25 cellular contexts compared by ENCODE assay signal in genomic region chr9:136946228-136946892, GRCh38. TPM values are rescaled to one million over a fixed set of nuclear protein-coding genes. Genes with fewer than 3 reads are reported as not detected.
DNase-seq lines count a peak whose midpoint lies in the region; ATAC-seq and TF ChIP-seq lines count a peak whose summit lies in the region.
"Had no signal": no experiment of that assay in that cellular context is flagged by ENCODE, and none has a peak within 500 bp of the region (broad histone marks: within the 10 kb centered on the region; RNA-seq: fewer than 3 reads in every experiment).

No MANE protein-coding gene starts in this region.

- no peak overlapping the region for H3K18ac ChIP-seq in IMR-90 (ENCODE audit: low read depth, low read length)

- intact Hi-C loops in IMR-90 (cut with micrococcal nuclease) (no loop called here), sigmoid colon (cut with DNase I) (loop anchor here (5.0 kb wide), 1 partner anchor 464 kb away; the partner anchor contains the start of gene SEC16A)

- no peak overlapping the region for H2BK15ac ChIP-seq in IMR-90 (ENCODE audit: low read depth, low read length)

- H3K36me3 Mint-ChIP-seq in stimulated activated effector memory CD8-positive, alpha-beta T cell treated with anti-CD3 and anti-CD28 coated beads, Interleukin-12 subunit alpha, Interleukin-12 subunit beta, amount 100 ng/mL, for 72 hours = peaks cover 35% of the 10 kb centered on the region

- H3K4me1 ChIP-seq in IMR-90 (ENCODE audit: control insufficient read depth, insufficient read depth, low read length) (peaks cover 4% of the 10 kb centered on the region), right atrium auricular region (peaks cover 0 to 67% of the 10 kb centered on the region in 2 donors), sigmoid colon (peaks cover 0 to 46% (median 34%) of the 10 kb centered on the region in 4 donors)

- dilution Hi-C loops in IMR-90 (cut with HindIII; ENCODE audit: low sequenced_read_pairs, unreplicated experiment) = no loop called here

- POLR2A ChIA-PET in IMR-90 (lab: Charles Lee; ENCODE audit: unreplicated experiment) = no interaction called here

- H3K4me2 ChIP-seq in IMR-90 (ENCODE audit: low read depth, low read length) = no peak overlapping the region
- H3K4me2 ChIP-seq: GM23338 had no signal

- H2BK120ac ChIP-seq in IMR-90 (ENCODE audit: low read depth, low read length) = no peak overlapping the region

- peaks cover 14% of the 10 kb centered on the region for H4K20me1 ChIP-seq in IMR-90 (ENCODE audit: insufficient read depth, low read length)

- peak overlapping the region; percentile 16 for H2AK9ac ChIP-seq in IMR-90 (replicated peaks; ENCODE audit: low read depth, low read length, poor library complexity)

- H2AFZ ChIP-seq in IMR-90 (replicated peaks; ENCODE audit: low read length, poor library complexity) = no peak overlapping the region
- H2AFZ ChIP-seq: GM23338 had no signal

- no peak overlapping the region for H3K23ac ChIP-seq in IMR-90 (ENCODE audit: low read depth, low read length)

- in situ Hi-C loops in IMR-90 (cut with MboI; ENCODE audit: low sequenced_read_pairs) = no loop called here

- no peak for TF ChIP-seq POLR2A in IMR-90 (IDR thresholded peaks at IDR 0.05; ENCODE audit: low read depth, low read length)
- no peak for TF ChIP-seq POLR2A in sigmoid colon (IDR thresholded peaks at IDR 0.05)

- H3K14ac ChIP-seq in IMR-90 (replicated peaks; ENCODE audit: low read depth, low read length) = no peak overlapping the region

- H3K56ac ChIP-seq in IMR-90 (ENCODE audit: extremely low read depth, insufficient read depth, low read length) = no peak overlapping the region

- H3K27me3 ChIP-seq in IMR-90 (ENCODE audit: control insufficient read depth, insufficient read depth, low read length) (no peaks in the 10 kb centered on the region), right atrium auricular region (no peaks in the 10 kb centered on the region), sigmoid colon (no peaks in the 10 kb centered on the region)
- H3K27me3 ChIP-seq: colonic mucosa, esophagus squamous epithelium, gastroesophageal sphincter, vagina had no signal

- no peak overlapping the region for H4K91ac ChIP-seq in IMR-90 (ENCODE audit: insufficient read depth, low read depth, low read length)

- no peak overlapping the region for H4K5ac ChIP-seq in IMR-90 (ENCODE audit: low read depth, low read length)

- H3K4me3 ChIP-seq in IMR-90 (ENCODE audit: insufficient read depth, low read depth, low read length) (no peak overlapping the region), right atrium auricular region (no peak overlapping the region), sigmoid colon (no peak overlapping the region)
- H3K4me3 ChIP-seq: colonic mucosa, esophagus squamous epithelium, gastroesophageal sphincter, GM23338, vagina had no signal

- CTCF ChIA-PET in IMR-90 (lab: Yijun Ruan, JAX) = no interaction called here

- H3K27ac ChIP-seq in IMR-90 (ENCODE audit: insufficient read depth, low read length) (no peak overlapping the region), right atrium auricular region (peak overlapping the region; percentile 85 to 98), sigmoid colon (no peak overlapping the region)
- H3K27ac ChIP-seq: colonic mucosa, esophagus squamous epithelium, gastroesophageal sphincter, vagina had no signal

- 85% methylated on average over 4 of the region's 24 CpGs; no CpG with 5 or more reads in 1 of the 2 experiments for WGBS in IMR-90 (ENCODE audit: extremely low coverage in 2 of 2, insufficient read length in 1 of 2), 2 experiments
- WGBS in sigmoid colon, 2 donors = 85 to 88% methylated on average over 24 of the region's 24 CpGs

- DNase-seq in IMR-90 (no peak), right atrium auricular region (ENCODE audit: low spot score) (no peak), sigmoid colon (peak; percentile 68), pons (ENCODE audit: low spot score) (no peak)
- no peak for DNase-seq in stimulated activated naive CD4-positive, alpha-beta T cell treated with Interleukin-2 at 50 U/mL for 16 hours (lab: John Stamatoyannopoulos, UW)
- DNase-seq in stimulated activated effector memory CD8-positive, alpha-beta T cell treated with anti-CD3 and anti-CD28 coated beads, Interleukin-12 subunit alpha, Interleukin-12 subunit beta, amount 100 ng/mL, for 72 hours (ENCODE audit: low spot score in 2 of 2) = no peak
- DNase-seq: activated CD4-positive, alpha-beta memory T cell treated with anti-CD3 and anti-CD28 coated beads for 36 hours; activated effector memory CD4-positive, alpha-beta T cell treated with Interleukin-2 at 50 U/mL for 16 hours; activated naive CD8-positive, alpha-beta T cell treated with anti-CD3 and anti-CD28 coated beads, Interleukin-2, amount 50 U/mL, for 24 hours; colonic mucosa; DMS 273 treated with DMSO at 0.1 percent for 48 hours; endodermal cell; esophagus squamous epithelium; islet precursor cell; NCI-H1092; NCI-H1930; NCI-H2227 treated with DMSO at 0.1 percent for 48 hours; NCI-H774; T1000 had no signal

- peaks cover 28% of the 10 kb centered on the region for H3K4me1 Mint-ChIP-seq in stimulated activated effector memory CD8-positive, alpha-beta T cell treated with anti-CD3 and anti-CD28 coated beads, Interleukin-12 subunit alpha, Interleukin-12 subunit beta, amount 100 ng/mL, for 72 hours

- H3K79me1 ChIP-seq in IMR-90 (ENCODE audit: low read depth in 1 of 2, low read length in 2 of 2) = peaks cover 0 to 21% of the 10 kb centered on the region in 2 experiments; a peak in 3 of 4 replicates

- ATAC-seq in IMR-90 (ENCODE audit: low read depth) = no peak
- ATAC-seq in stimulated activated effector memory CD8-positive, alpha-beta T cell treated with anti-CD3 and anti-CD28 coated beads, Interleukin-12 subunit alpha, Interleukin-12 subunit beta, amount 100 ng/mL, for 72 hours = no peak
- ATAC-seq: activated naive CD8-positive, alpha-beta T cell treated with anti-CD3 and anti-CD28 coated beads, Interleukin-2, amount 50 U/mL, for 24 hours; gastroesophageal sphincter; GM23338; WTC11 had no signal

- no peak overlapping the region for H2BK20ac ChIP-seq in IMR-90 (ENCODE audit: low read depth, low read length)

- H3K4me3 Mint-ChIP-seq in stimulated activated effector memory CD8-positive, alpha-beta T cell treated with anti-CD3 and anti-CD28 coated beads, Interleukin-12 subunit alpha, Interleukin-12 subunit beta, amount 100 ng/mL, for 72 hours = no peak overlapping the region
- H3K4me3 Mint-ChIP-seq: activated CD4-positive, alpha-beta memory T cell treated with anti-CD3 and anti-CD28 coated beads for 36 hours; activated naive CD8-positive, alpha-beta T cell treated with anti-CD3 and anti-CD28 coated beads, Interleukin-2, amount 50 U/mL, for 24 hours; endodermal cell; GM23338; WTC11 had no signal

- H3K9me3 ChIP-seq in IMR-90 (ENCODE audit: control insufficient read depth, insufficient read depth, low read length) (no peaks in the 10 kb centered on the region), right atrium auricular region (no peaks in the 10 kb centered on the region), sigmoid colon (no peaks in the 10 kb centered on the region)
- H3K9me3 ChIP-seq: colonic mucosa, esophagus squamous epithelium, gastroesophageal sphincter, vagina had no signal

- no peak overlapping the region for H3K9ac ChIP-seq in IMR-90 (ENCODE audit: low read depth, low read length)

- H4K8ac ChIP-seq in IMR-90 (ENCODE audit: low read depth in 2 of 2, low read length in 2 of 2) = no peak overlapping the region

- TF ChIP-seq RAD21 in IMR-90 (IDR thresholded peaks at IDR 0.05; ENCODE audit: low read length) = no peak

- no peak overlapping the region for H3K4ac ChIP-seq in IMR-90 (ENCODE audit: low read depth, low read length)

- peaks cover 4% of the 10 kb centered on the region for H3K9me1 ChIP-seq in IMR-90 (ENCODE audit: insufficient read depth, low read length)

- BruUV-seq in IMR-90 (replicated peaks; lab: Mats Ljungman, UMichigan) = no TSS peak

- TF ChIP-seq CTCF in IMR-90 (conservative IDR thresholded peaks at IDR 0.05; ENCODE audit: low read depth, low read length) (no peak), right atrium auricular region (IDR thresholded peaks at IDR 0.05) (no peak), sigmoid colon (IDR thresholded peaks at IDR 0.05) (no peak)

- no peaks in the 10 kb centered on the region for H3K9me3 Mint-ChIP-seq in stimulated activated effector memory CD8-positive, alpha-beta T cell treated with anti-CD3 and anti-CD28 coated beads, Interleukin-12 subunit alpha, Interleukin-12 subunit beta, amount 100 ng/mL, for 72 hours
- H3K9me3 Mint-ChIP-seq: activated CD4-positive, alpha-beta memory T cell treated with anti-CD3 and anti-CD28 coated beads for 36 hours; activated naive CD8-positive, alpha-beta T cell treated with anti-CD3 and anti-CD28 coated beads, Interleukin-2, amount 50 U/mL, for 24 hours; endodermal cell; GM23338; WTC11 had no signal

- H3K36me3 ChIP-seq in IMR-90 (ENCODE audit: control insufficient read depth, insufficient read depth, low read length) (peaks cover 16% of the 10 kb centered on the region), right atrium auricular region (peaks cover 17% of the 10 kb centered on the region), sigmoid colon (peaks cover 14 to 18% (median 17%) of the 10 kb centered on the region in 4 donors)

- H2AK5ac ChIP-seq in IMR-90 (ENCODE audit: low read depth, low read length) = no peak overlapping the region

- no peak overlapping the region for H3K27ac Mint-ChIP-seq in stimulated activated effector memory CD8-positive, alpha-beta T cell treated with anti-CD3 and anti-CD28 coated beads, Interleukin-12 subunit alpha, Interleukin-12 subunit beta, amount 100 ng/mL, for 72 hours
- H3K27ac Mint-ChIP-seq: activated CD4-positive, alpha-beta memory T cell treated with anti-CD3 and anti-CD28 coated beads for 36 hours; activated naive CD8-positive, alpha-beta T cell treated with anti-CD3 and anti-CD28 coated beads, Interleukin-2, amount 50 U/mL, for 24 hours; endodermal cell; GM23338; WTC11 had no signal

- TF ChIP-seq EP300 in sigmoid colon (IDR thresholded peaks at IDR 0.05) = no peak

- H2BK5ac ChIP-seq in IMR-90 (ENCODE audit: low read depth, low read length, poor library complexity, severe bottlenecking) = no peak overlapping the region

RNA-seq across cellular contexts. Expression of gene C8G, which starts 1.3 kb away (rescaled TPM):
- total RNA-seq in IMR-90 (2012; rRNA removed) = not detected in 2 replicates
- polyA plus RNA-seq in IMR-90 (2012; rRNA removed) = 0.37 and 0.80 TPM in 2 replicates
- polyA plus RNA-seq in IMR-90 (2012; cell fraction: cytosol; rRNA removed) = 0.35 TPM in 1 of 2 replicates, not detected in the other
- polyA plus RNA-seq in IMR-90 (2012; cell fraction: nucleus; rRNA removed; ENCODE audit: low replicate concordance) = 3.0 and 9.7 TPM in 2 replicates
- total RNA-seq in right atrium auricular region = not detected
- not detected for total RNA-seq in sigmoid colon
- polyA plus RNA-seq in sigmoid colon = 10 to 100 TPM in 1 of 3 donors, 1 to 10 TPM in 2; 4.2 to 11.1 (median 5.4) TPM
- total RNA-seq: gastroesophageal sphincter, GM23338, vagina had no signal
- polyA plus RNA-seq: GM23338 had no signal

RNA-seq across cellular contexts. Expression of gene FBXW5, which starts 1.8 kb away (rescaled TPM):
- total RNA-seq in IMR-90 (2012; rRNA removed) (65.1 and 72.2 TPM in 2 replicates), right atrium auricular region (100 to 1,000 TPM; 203 to 233 TPM), sigmoid colon (100 to 1,000 TPM; 153 to 202 (median 171) TPM)
- polyA plus RNA-seq in IMR-90 (2012; rRNA removed) (80.2 and 95.4 TPM in 2 replicates), sigmoid colon (100 to 1,000 TPM; 147 to 182 (median 165) TPM)
- polyA plus RNA-seq in IMR-90 (2012; cell fraction: cytosol; rRNA removed) = 49.2 and 116 TPM in 2 replicates
- polyA plus RNA-seq in IMR-90 (2012; cell fraction: nucleus; rRNA removed; ENCODE audit: low replicate concordance) = 316 and 1,080 TPM in 2 replicates

RNA-seq across cellular contexts. Expression of gene LCN12, which starts 5.7 kb away (rescaled TPM):
- total RNA-seq in IMR-90 (2012; rRNA removed) = not detected in 2 replicates
- 0.12 TPM in 1 of 2 replicates, not detected in the other for polyA plus RNA-seq in IMR-90 (2012; rRNA removed)
- polyA plus RNA-seq in IMR-90 (2012; cell fraction: cytosol; rRNA removed) = not detected in 2 replicates
- 1.7 and 4.3 TPM in 2 replicates for polyA plus RNA-seq in IMR-90 (2012; cell fraction: nucleus; rRNA removed; ENCODE audit: low replicate concordance)
- 10 to 100 TPM; 10.8 to 11.3 TPM for total RNA-seq in right atrium auricular region
- 1 to 10 TPM in 1 of 4 donors, not detected in 3; 1.2 TPM for total RNA-seq in sigmoid colon
- 1 to 10 TPM in 1 of 3 donors, not detected in 2; 3.0 TPM for polyA plus RNA-seq in sigmoid colon
- total RNA-seq: esophagus squamous epithelium, gastroesophageal sphincter, subcutaneous adipose tissue, vagina had no signal
- polyA plus RNA-seq: AG04450 had no signal

RNA-seq across cellular contexts. Expression of gene PTGDS, which starts 30.9 kb away (rescaled TPM):
- total RNA-seq in IMR-90 (2012; rRNA removed) (not detected in 2 replicates), right atrium auricular region (1,000 to 10,000 TPM; 1,799 to 2,426 TPM), sigmoid colon (10 to 100 TPM; 11.8 to 36.6 (median 32.4) TPM)
- polyA plus RNA-seq in IMR-90 (2012; rRNA removed) (0.87 and 1.2 TPM in 2 replicates), sigmoid colon (100 to 1,000 TPM in 1 of 3 donors, 10 to 100 TPM in 1, 1 to 10 TPM in 1; 8.3 to 218 (median 24.0) TPM)
- 3.1 and 4.8 TPM in 2 replicates for polyA plus RNA-seq in IMR-90 (2012; cell fraction: cytosol; rRNA removed)
- polyA plus RNA-seq in IMR-90 (2012; cell fraction: nucleus; rRNA removed; ENCODE audit: low replicate concordance) = 6.0 and 7.3 TPM in 2 replicates
- total RNA-seq: activated CD4-positive, alpha-beta memory T cell treated with anti-CD3 and anti-CD28 coated beads for 36 hours had no signal

RNA-seq across cellular contexts. Expression of gene LCNL1, which starts 36.4 kb away (rescaled TPM):
- not detected in 2 replicates for total RNA-seq in IMR-90 (2012; rRNA removed)
- polyA plus RNA-seq in IMR-90 (2012; rRNA removed) = 0.13 and 0.15 TPM in 2 replicates
- polyA plus RNA-seq in IMR-90 (2012; cell fraction: cytosol; rRNA removed) = 0.04 TPM in 1 of 2 replicates, not detected in the other
- 2.4 and 4.0 TPM in 2 replicates for polyA plus RNA-seq in IMR-90 (2012; cell fraction: nucleus; rRNA removed; ENCODE audit: low replicate concordance)
- total RNA-seq in right atrium auricular region = 1 to 10 TPM in 1 of 2 donors, under 1 TPM in 1; 0.24 to 1.1 TPM
- total RNA-seq in sigmoid colon = 1 to 10 TPM in 1 of 4 donors, under 1 TPM in 3; 0.14 to 1.1 (median 0.43) TPM
- under 1 TPM in 1 of 3 donors, not detected in 2; 0.50 TPM for polyA plus RNA-seq in sigmoid colon
- total RNA-seq: activated CD4-positive, alpha-beta memory T cell treated with anti-CD3 and anti-CD28 coated beads for 36 hours; colonic mucosa; GM23338; subcutaneous adipose tissue had no signal

Comparison
In these comparisons a context has a peak if more than half of its experiments do, and no peak if none do; other contexts are left out.
1. H3K27ac ChIP-seq: peak in right atrium auricular region (2 of 2); none in IMR-90 (single experiment) and sigmoid colon (0 of 4).
2. RNA of gene LCN12, which starts 5.7 kb away (total RNA-seq): 10.8 to 11.3 TPM in right atrium auricular region; 1.2 TPM in sigmoid colon and not detected in IMR-90; every median in the first group is over 4 times any median in the second.